ENCODE assay signal across 19 cellular contexts in genomic region chr20:46549188-46549967, GRCh38. TPM values are rescaled to one million over a fixed set of nuclear protein-coding genes. Genes with fewer than 3 reads are reported as not detected.
"Had no signal": no experiment of that assay in that cellular context is flagged by ENCODE, and none has a peak within 500 bp of the region (broad histone marks: within the 10 kb centered on the region; RNA-seq: fewer than 3 reads in every experiment).

No MANE protein-coding gene starts in this region.

- ATAC-seq: activated T-cell treated with anti-CD3 and anti-CD28 coated beads, Interleukin-2, amount 50 U/mL, for 72 hours; lower lobe of right lung; pancreas; stimulated activated naive CD8-positive, alpha-beta T cell treated with anti-CD3 and anti-CD28 coated beads, Interleukin-15, amount 100 ng/mL, for 72 hours; upper lobe of right lung had no signal

- H3K9me3 ChIP-seq: lower lobe of right lung, pancreas, testis, upper lobe of right lung had no signal

- H3K36me3 ChIP-seq: brain microvascular endothelial cell, lower lobe of right lung, neural progenitor cell, pancreas, upper lobe of right lung had no signal

- H3K27me3 ChIP-seq: brain microvascular endothelial cell, neural progenitor cell, pancreas, testis had no signal

- H3K4me3 ChIP-seq: lower lobe of right lung, neural progenitor cell, pancreas, testis, upper lobe of right lung had no signal

- H3K27ac ChIP-seq: brain microvascular endothelial cell, lower lobe of right lung, neural progenitor cell, pancreas, testis, upper lobe of right lung had no signal

- DNase-seq: activated CD4-positive, alpha-beta memory T cell treated with anti-CD3 and anti-CD28 coated beads, Interleukin-2, amount 10 ng/mL, durations not matched to agents 7 days and 5 days; activated CD4-positive, alpha-beta T cell treated with anti-CD3 and anti-CD28 coated beads for 1 hour; activated gamma-delta T cell treated with Interleukin-2 at 50 U/mL for 16 hours; activated naive CD8-positive, alpha-beta T cell treated with anti-CD3 and anti-CD28 coated beads for 36 hours; activated T-cell treated with anti-CD3 and anti-CD28 coated beads, Interleukin-2, amount 50 U/mL, for 72 hours; brain microvascular endothelial cell; cerebellar nuclear complex; dermis blood vessel endothelial cell; hypothalamus; lower lobe of right lung; midbrain; pancreas; stimulated activated CD4-positive, alpha-beta T cell treated with anti-CD3 and anti-CD28 coated beads, Interleukin-15, amount 100 ng/mL, for 24 hours; stimulated activated CD4-positive, alpha-beta T cell treated with anti-CD3 and anti-CD28 coated beads, Interleukin-4, amount 100 ng/mL, for 4 hours; testis; upper lobe of right lung had no signal

RNA-seq across cellular contexts. Expression of gene OCSTAMP, which starts 1.1 kb away (rescaled TPM):
- total RNA-seq: activated naive CD8-positive, alpha-beta T cell treated with anti-CD3 and anti-CD28 coated beads for 36 hours; dermis blood vessel endothelial cell; fibroblast of villous mesenchyme; lower lobe of right lung; pancreas had no signal
